In genomic region chr15:101479851-101480612, GRCh38 we compare ENCODE assay signal across 17 cellular contexts. TPM values are rescaled to one million over a fixed set of nuclear protein-coding genes. Genes with fewer than 3 reads are reported as not detected.
DNase-seq lines count a peak whose midpoint lies in the region; ATAC-seq and TF ChIP-seq lines count a peak whose summit lies in the region.
"Had no signal": no experiment of that assay in that cellular context is flagged by ENCODE, and none has a peak within 500 bp of the region (broad histone marks: within the 10 kb centered on the region; RNA-seq: fewer than 3 reads in every experiment).

No MANE protein-coding gene starts in this region.

- H2AK5ac ChIP-seq in neuronal stem cell (ENCODE audit: low read depth, low read length), result no peak overlapping the region

- WGBS in neuronal stem cell (ENCODE audit: extremely low coverage in 2 of 2, insufficient read length in 2 of 2, insufficient replicate concordance in 1 of 2), 2 donors, result no CpG with 5 or more reads among the region's 15 CpGs
- 84 to 85% methylated on average over 11 to 14 of the region's 15 CpGs for WGBS in esophagus squamous epithelium, 2 donors

- no peak overlapping the region for H3K9ac ChIP-seq in neuronal stem cell (ENCODE audit: low read depth, low read length, poor library complexity)
- H3K9ac ChIP-seq: GM23248 had no signal

- TF ChIP-seq POLR2A in esophagus squamous epithelium (IDR thresholded peaks at IDR 0.05), result no peak

- intact Hi-C loops in head of caudate nucleus (cut with DNase I) (no loop called here), esophagus squamous epithelium (cut with DNase I) (no loop called here)

- H3K4ac ChIP-seq in neuronal stem cell (ENCODE audit: low read length), result no peak overlapping the region

- H3K27me3 ChIP-seq in neuronal stem cell (ENCODE audit: control insufficient read depth in 3 of 3, insufficient read depth in 3 of 3, low read depth in 1 of 3, low read length in 3 of 3) (peaks cover 0 to 2% (median 0%) of the 10 kb centered on the region in 3 experiments), esophagus squamous epithelium (no peaks in the 10 kb centered on the region)

- H4K91ac ChIP-seq in neuronal stem cell (ENCODE audit: low read depth, low read length, poor library complexity), result no peak overlapping the region

- H2BK15ac ChIP-seq in neuronal stem cell (ENCODE audit: low read length), result peak overlapping the region; percentile 52

- H3K4me2 ChIP-seq in neuronal stem cell (ENCODE audit: insufficient read depth, low read length, poor library complexity, severe bottlenecking), result no peak overlapping the region

- H2AFZ ChIP-seq in neuronal stem cell (ENCODE audit: low read length), result no peak overlapping the region
- H2AFZ ChIP-seq: GM23248 had no signal

- H3K4me3 ChIP-seq in neuronal stem cell (ENCODE audit: low read length in 2 of 2) (no peak overlapping the region), esophagus squamous epithelium (no peak overlapping the region)
- H3K4me3 ChIP-seq: gastroesophageal sphincter, GM23248 had no signal

- H3K36me3 ChIP-seq in neuronal stem cell (replicated peaks in 1 of 2; ENCODE audit: control insufficient read depth in 2 of 2, insufficient read depth in 2 of 2, low read length in 2 of 2) (peaks cover 0 to 2% of the 10 kb centered on the region in 2 donors), esophagus squamous epithelium (no peaks in the 10 kb centered on the region)
- H3K36me3 ChIP-seq: gastroesophageal sphincter had no signal

- in situ Hi-C loops in SK-MEL-5 (cut with HindIII; ENCODE audit: low pct_unique_long_range_greater_than_20kb, low sequenced_read_pairs), result no loop called here

- H2BK120ac ChIP-seq in neuronal stem cell (ENCODE audit: low read depth, low read length), result no peak overlapping the region

- ATAC-seq in HG03565 (IDR thresholded peaks at IDR 0.05; ENCODE audit: unreplicated experiment), result no peak
- no peak for ATAC-seq in HG03432 (IDR thresholded peaks at IDR 0.05; ENCODE audit: unreplicated experiment)
- ATAC-seq: activated CD8-positive, alpha-beta memory T cell treated with anti-CD3 and anti-CD28 coated beads, Interleukin-2, amount 10 ng/mL, durations not matched to agents 7 days and 5 days; gastroesophageal sphincter; left ventricle myocardium superior had no signal

- H3K14ac ChIP-seq in neuronal stem cell (ENCODE audit: low read length), result no peak overlapping the region

- H3K4me1 ChIP-seq in neuronal stem cell (ENCODE audit: control insufficient read depth in 2 of 2, insufficient read depth in 1 of 2, low read depth in 1 of 2, low read length in 2 of 2) (peaks cover 16% of the 10 kb centered on the region in 2 donors), esophagus squamous epithelium (peaks cover 0 to 27% (median 5%) of the 10 kb centered on the region in 3 donors)
- H3K4me1 ChIP-seq: gastroesophageal sphincter had no signal

- no peak overlapping the region for H4K8ac ChIP-seq in neuronal stem cell (ENCODE audit: low read depth, low read length)

- H3K79me1 ChIP-seq in neuronal stem cell (ENCODE audit: low read depth, low read length), result no peaks in the 10 kb centered on the region

- H3K18ac ChIP-seq in neuronal stem cell (ENCODE audit: low read length), result no peak overlapping the region

- TF ChIP-seq CTCF in esophagus squamous epithelium (IDR thresholded peaks at IDR 0.05), result no peak

- H3K9me3 ChIP-seq in neuronal stem cell (replicated peaks in 1 of 2; ENCODE audit: control insufficient read depth in 2 of 2, insufficient read depth in 1 of 2, low read depth in 1 of 2, low read length in 2 of 2), result no peaks in the 10 kb centered on the region
- no peaks in the 10 kb centered on the region for H3K9me3 ChIP-seq in esophagus squamous epithelium
- H3K9me3 ChIP-seq: gastroesophageal sphincter had no signal

- H2BK5ac ChIP-seq in neuronal stem cell (ENCODE audit: low read length), result no peak overlapping the region

- no peak overlapping the region for H2BK12ac ChIP-seq in neuronal stem cell (ENCODE audit: low read length)

- peak; percentile 97 for DNase-seq in Ammon's horn (ENCODE audit: low spot score)
- DNase-seq in SK-MEL-5 (ENCODE audit: low read depth, low spot score), result peak; percentile 19
- DNase-seq in head of caudate nucleus, result peak; percentile 69 to 97 (median 92)
- DNase-seq in neuronal stem cell (ENCODE audit: low spot score), result peak; percentile 53
- no peak for DNase-seq in RPMI8226
- no peak for DNase-seq in esophagus squamous epithelium (lab: John Stamatoyannopoulos, UW)
- DNase-seq: activated CD4-positive, alpha-beta T cell treated with anti-CD3 and anti-CD28 coated beads, Interleukin-2, amount 10 ng/mL, durations not matched to agents 24 days and 14 days; activated CD8-positive, alpha-beta memory T cell treated with anti-CD3 and anti-CD28 coated beads, Interleukin-2, amount 10 ng/mL, durations not matched to agents 7 days and 5 days; DMS 273 treated with DMSO at 0.1 percent for 48 hours; GM23248; KBM-7; left ventricle myocardium superior; NCI-H69 had no signal

- H3K23ac ChIP-seq in neuronal stem cell (ENCODE audit: low read depth, low read length, poor library complexity), result no peak overlapping the region

- no peak overlapping the region for H3K27ac ChIP-seq in neuronal stem cell (replicated peaks; ENCODE audit: low read length)
- H3K27ac ChIP-seq in esophagus squamous epithelium, result no peak overlapping the region
- H3K27ac ChIP-seq: epithelial cell of prostate, gastroesophageal sphincter, GM23248 had no signal

RNA-seq across cellular contexts. Expression of gene PCSK6, which starts 9.5 kb away (rescaled TPM):
- 11.1 and 11.5 TPM in 2 replicates for total RNA-seq in SK-MEL-5 (2014; rRNA removed; shearing (Covaris generic))
- polyA plus RNA-seq in SK-MEL-5 (2015; cell fraction: cytosol; rRNA removed), result 11.1 and 12.8 TPM in 2 replicates
- polyA plus RNA-seq in SK-MEL-5 (2015; cell fraction: nucleus; rRNA removed), result 8.6 and 15.7 TPM in 2 replicates
- 2.0 TPM for polyA plus RNA-seq in neuronal stem cell (2013, experiment 1 of 2)
- 1.8 TPM for polyA plus RNA-seq in neuronal stem cell (2013, experiment 2 of 2)
- 10 to 100 TPM in 1 of 4 donors, 1 to 10 TPM in 3; 5.1 to 13.8 (median 9.2) TPM for total RNA-seq in esophagus squamous epithelium
- total RNA-seq: GM23248 had no signal

Comparison
In these comparisons a context has a peak if more than half of its experiments do, and no peak if none do; other contexts are left out.
1. DNase-seq: peak in Ammon's horn (single experiment), SK-MEL-5 (single experiment), head of caudate nucleus (42 of 42) and neuronal stem cell (single experiment); none in RPMI8226 (single experiment) and esophagus squamous epithelium (single experiment).